ENCODE assay signal across 29 cellular contexts in the genomic region with DNA sequence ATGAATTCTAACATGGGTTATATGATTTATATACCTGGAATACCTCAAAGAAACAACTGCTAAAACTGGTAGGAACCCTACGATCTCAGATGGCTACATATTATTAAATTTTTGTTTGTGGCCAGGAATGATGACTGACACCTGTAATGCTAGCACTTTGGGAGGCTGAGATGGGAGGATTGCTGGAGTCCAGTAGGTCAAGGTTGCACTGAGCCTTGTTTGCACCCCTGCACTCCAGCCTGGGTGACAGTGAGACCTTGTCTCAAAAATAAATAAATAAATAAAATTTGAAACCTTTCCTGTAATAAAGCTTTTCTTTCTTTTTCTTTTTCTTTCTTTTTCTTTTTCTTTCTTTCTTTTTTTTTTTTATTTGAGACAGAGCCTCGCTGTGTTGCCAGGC.
"Had no signal": no experiment of that assay in that cellular context is flagged by ENCODE, and none has a peak within 500 bp of the region (broad histone marks: within the 10 kb centered on the region; RNA-seq: fewer than 3 reads in every experiment).

No MANE protein-coding gene starts in this region.

- H3K4me1 ChIP-seq: stomach, suprapubic skin, testis, thyroid gland, tibial artery, tibial nerve, transverse colon, upper lobe of left lung, upper lobe of right lung, uterus, vagina had no signal

- FAIRE-seq: urothelium cell line had no signal

- DNase-seq: stimulated activated CD4-positive, alpha-beta T cell treated with anti-CD3 and anti-CD28 coated beads, Interleukin-2, amount 100 ng/mL, for 48 hours; stimulated activated CD4-positive, alpha-beta T cell treated with anti-CD3 and anti-CD28 coated beads, Interleukin-4, amount 100 ng/mL, for 1 hour; stimulated activated CD4-positive, alpha-beta T cell treated with anti-CD3 and anti-CD28 coated beads, Interleukin-4, amount 100 ng/mL, for 24 hours; stimulated activated CD4-positive, alpha-beta T cell treated with anti-CD3 and anti-CD28 coated beads, Interleukin-4, amount 100 ng/mL, for 4 hours; stimulated activated CD8-positive, alpha-beta memory T cell treated with anti-CD3 and anti-CD28 coated beads, Interleukin-4, amount 100 ng/mL, for 48 hours; stimulated activated naive B cell treated with anti-CD40 and anti-IgM and Interleukin-4, amounts not matched to agents 10 μg/mL and 1 μg/mL and 100 μg/mL, for 72 hours; stimulated activated naive CD4-positive, alpha-beta T cell; stimulated activated naive CD4-positive, alpha-beta T cell treated with Interleukin-2 at 50 U/mL for 16 hours; stimulated activated naive CD8-positive, alpha-beta T cell treated with anti-CD3 and anti-CD28 coated beads, Interleukin-15, amount 100 ng/mL, for 72 hours; stimulated activated naive CD8-positive, alpha-beta T cell treated with anti-CD3 and anti-CD28 coated beads, Interleukin-15, Interleukin-2, amounts not matched to agents 100 U/mL and 50 U/mL, for 24 hours; stomach; substantia nigra; testis; thyroid gland; tibial artery; transverse colon; trophoblast cell; upper lobe of left lung; upper lobe of right lung; uterus had no signal

- H3K9me3 ChIP-seq: stomach, suprapubic skin, testis, thoracic aorta, thyroid gland, tibial artery, tibial nerve, transverse colon, upper lobe of left lung, upper lobe of right lung, uterus, vagina had no signal

- H3K27ac Mint-ChIP-seq: stimulated activated effector memory CD8-positive, alpha-beta T cell treated with anti-CD3 and anti-CD28 coated beads, Interleukin-12 subunit alpha, Interleukin-12 subunit beta, amount 100 ng/mL, for 72 hours; stimulated activated memory B cell treated with anti-CD40 and anti-IgM and Interleukin-4, amounts not matched to agents 10 μg/mL and 1 μg/mL and 100 μg/mL, for 72 hours; stimulated activated naive CD8-positive, alpha-beta T cell treated with anti-CD3 and anti-CD28 coated beads, Interleukin-15, amount 100 ng/mL, for 72 hours; stimulated activated naive CD8-positive, alpha-beta T cell treated with anti-CD3 and anti-CD28 coated beads, Interleukin-15, Interleukin-2, amounts not matched to agents 100 ng/mL and 50 ng/mL, for 24 hours; type B pancreatic cell had no signal

- H3K4me1 Mint-ChIP-seq: stimulated activated effector memory CD8-positive, alpha-beta T cell treated with anti-CD3 and anti-CD28 coated beads, Interleukin-12 subunit alpha, Interleukin-12 subunit beta, amount 100 ng/mL, for 72 hours; stimulated activated memory B cell treated with anti-CD40 and anti-IgM and Interleukin-4, amounts not matched to agents 10 μg/mL and 1 μg/mL and 100 μg/mL, for 72 hours; stimulated activated naive CD8-positive, alpha-beta T cell treated with anti-CD3 and anti-CD28 coated beads, Interleukin-15, amount 100 ng/mL, for 72 hours had no signal

- H3K4me3 ChIP-seq: stomach, suprapubic skin, testis, thoracic aorta, thyroid gland, tibial artery, tibial nerve, transverse colon, upper lobe of left lung, upper lobe of right lung, uterus, vagina had no signal

- H3K27me3 ChIP-seq: stomach, suprapubic skin, testis, thyroid gland, tibial artery, tibial nerve, transverse colon, upper lobe of left lung, upper lobe of right lung, uterus, vagina had no signal

- H3K4me3 Mint-ChIP-seq: stimulated activated effector memory CD8-positive, alpha-beta T cell treated with anti-CD3 and anti-CD28 coated beads, Interleukin-12 subunit alpha, Interleukin-12 subunit beta, amount 100 ng/mL, for 72 hours; stimulated activated memory B cell treated with anti-CD40 and anti-IgM and Interleukin-4, amounts not matched to agents 10 μg/mL and 1 μg/mL and 100 μg/mL, for 72 hours; stimulated activated naive B cell treated with anti-CD40 and anti-IgM and Interleukin-4, amounts not matched to agents 10 μg/mL and 1 μg/mL and 100 μg/mL, for 72 hours; stimulated activated naive CD8-positive, alpha-beta T cell treated with anti-CD3 and anti-CD28 coated beads, Interleukin-15, amount 100 ng/mL, for 72 hours; stimulated activated naive CD8-positive, alpha-beta T cell treated with anti-CD3 and anti-CD28 coated beads, Interleukin-15, Interleukin-2, amounts not matched to agents 100 ng/mL and 50 ng/mL, for 24 hours; type B pancreatic cell had no signal

- H3K27me3 Mint-ChIP-seq: stimulated activated memory B cell treated with anti-CD40 and anti-IgM and Interleukin-4, amounts not matched to agents 10 μg/mL and 1 μg/mL and 100 μg/mL, for 72 hours; stimulated activated naive B cell treated with anti-CD40 and anti-IgM and Interleukin-4, amounts not matched to agents 10 μg/mL and 1 μg/mL and 100 μg/mL, for 72 hours; stimulated activated naive CD8-positive, alpha-beta T cell treated with anti-CD3 and anti-CD28 coated beads, Interleukin-15, amount 100 ng/mL, for 72 hours; stimulated activated naive CD8-positive, alpha-beta T cell treated with anti-CD3 and anti-CD28 coated beads, Interleukin-15, Interleukin-2, amounts not matched to agents 100 ng/mL and 50 ng/mL, for 24 hours; type B pancreatic cell had no signal

- ATAC-seq: stimulated activated effector memory CD8-positive, alpha-beta T cell treated with anti-CD3 and anti-CD28 coated beads, Interleukin-12 subunit alpha, Interleukin-12 subunit beta, amount 100 ng/mL, for 72 hours; stimulated activated memory B cell treated with anti-CD40 and anti-IgM and Interleukin-4, amounts not matched to agents 10 μg/mL and 1 μg/mL and 100 μg/mL, for 72 hours; stimulated activated naive B cell treated with anti-CD40 and anti-IgM and Interleukin-4, amounts not matched to agents 10 μg/mL and 1 μg/mL and 100 μg/mL, for 72 hours; stimulated activated naive CD8-positive, alpha-beta T cell treated with anti-CD3 and anti-CD28 coated beads, Interleukin-15, amount 100 ng/mL, for 72 hours; stimulated activated naive CD8-positive, alpha-beta T cell treated with anti-CD3 and anti-CD28 coated beads, Interleukin-15, Interleukin-2, amounts not matched to agents 100 U/mL and 50 U/mL, for 24 hours; upper lobe of right lung had no signal

- H3K36me3 ChIP-seq: thoracic aorta, transverse colon, upper lobe of left lung, upper lobe of right lung, uterus had no signal

- H3K27ac ChIP-seq: stomach, suprapubic skin, testis, thoracic aorta, thyroid gland, tibial artery, tibial nerve, transverse colon, upper lobe of left lung, upper lobe of right lung, uterus, vagina had no signal
